In the genomic region with DNA sequence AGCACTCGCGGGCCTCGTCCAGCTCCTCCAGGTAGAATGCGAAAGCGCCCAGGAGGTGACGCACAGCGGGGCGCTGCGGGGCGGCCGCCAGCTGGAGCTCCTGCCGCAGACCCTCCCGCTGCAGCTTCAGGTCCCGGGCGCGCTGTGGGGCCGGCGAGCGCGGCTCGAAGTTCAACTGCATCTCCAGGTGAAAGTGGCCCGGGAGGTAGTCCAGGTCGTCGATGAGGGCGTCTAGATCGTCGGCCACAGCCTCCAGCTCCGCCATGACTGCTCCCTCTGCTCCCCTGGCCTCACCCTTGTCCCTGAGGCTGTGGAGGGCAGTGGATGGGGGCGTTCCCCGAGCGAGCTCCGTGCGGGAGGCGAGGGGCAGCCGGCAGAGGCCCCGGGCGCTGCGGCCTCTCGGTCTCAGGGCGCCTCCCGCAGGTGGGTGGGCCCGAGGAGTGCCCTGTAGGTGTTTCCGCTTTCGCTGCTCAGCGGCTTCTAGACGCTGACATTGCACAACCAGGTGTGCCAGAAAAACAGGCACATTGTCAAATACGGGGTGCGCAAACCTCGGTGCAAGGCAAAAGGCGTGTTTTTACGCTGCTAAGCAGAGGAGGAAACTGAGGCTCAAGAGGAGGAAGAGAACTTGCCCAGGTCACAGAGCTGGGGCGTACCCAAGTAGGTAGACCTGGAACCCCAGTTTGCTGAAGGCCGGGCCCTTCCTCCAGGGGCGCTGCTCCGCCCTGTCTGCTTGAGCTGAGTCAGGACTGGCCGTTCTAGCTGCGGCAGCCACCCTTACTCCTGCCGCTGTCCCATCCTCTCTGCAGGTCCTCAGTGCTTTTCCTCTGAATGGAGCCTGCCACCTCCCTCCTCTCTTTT, we compare ENCODE assay signal across 8 cellular contexts. TPM values are rescaled to one million over a fixed set of nuclear protein-coding genes. Genes with fewer than 3 reads are reported as not detected.
DNase-seq lines count a peak whose midpoint lies in the region; ATAC-seq, FAIRE-seq and TF ChIP-seq lines count a peak whose summit lies in the region.

A gene (minus strand): TSS at position 425 of the 861 bp plus-strand sequence. CDS start 160 bp downstream, at position 265.

- peak within 1 kb of the TSS; percentile 69; the same call in 1 of the 2 replicates for H2AFZ ChIP-seq in H1 (ENCODE audit: low read length)

- 45% methylated on average over 46 of the region's 58 CpGs; no CpG with 5 or more reads in 1 of the 2 experiments for WGBS in H1 (ENCODE audit: extremely low coverage in 1 of 2, insufficient coverage in 1 of 2, insufficient read length in 1 of 2, insufficient replicate concordance in 2 of 2, low coverage in 1 of 2, low lambda C conversion rate in 2 of 2, missing lambda C conversion rate in 1 of 2), 2 experiments

- peaks cover 32 to 77% (median 56%) of the 10 kb centered on the region in 7 donors for H3K4me1 Mint-ChIP-seq in naive thymus-derived CD4-positive, alpha-beta T cell
- H3K4me1 Mint-ChIP-seq in stimulated activated naive CD8-positive, alpha-beta T cell treated with anti-CD3 and anti-CD28 coated beads, Interleukin-15, amount 100 ng/mL, for 72 hours, result peaks cover 60% of the 10 kb centered on the region

- peak within 1 kb of the TSS; percentile 75 for H4K91ac ChIP-seq in H1 (replicated peaks; ENCODE audit: insufficient read length, low read length)

- no peaks in the 10 kb centered on the region for H3K27me3 Mint-ChIP-seq in naive thymus-derived CD4-positive, alpha-beta T cell
- no peaks in the 10 kb centered on the region for H3K27me3 Mint-ChIP-seq in stimulated activated naive CD8-positive, alpha-beta T cell treated with anti-CD3 and anti-CD28 coated beads, Interleukin-15, amount 100 ng/mL, for 72 hours

- H2BK5ac ChIP-seq in H1 (ENCODE audit: low read depth, low read length), result peak within 1 kb of the TSS; percentile 35; the same call in 1 of the 2 replicates

- TF ChIP-seq EP300 in H1 (IDR thresholded peaks at IDR 0.05; ENCODE audit: borderline replicate concordance in 1 of 2, low read depth in 2 of 2, low read length in 2 of 2), result no peak

- peak within 1 kb of the TSS; percentile 78 for H3K18ac ChIP-seq in H1 (ENCODE audit: extremely low read depth, low read length)

- H2AK5ac ChIP-seq in H1 (ENCODE audit: low read depth, low read length), result no peak within 1 kb of the TSS; the same call in 1 of the 2 replicates

- H3K27me3 ChIP-seq in DOHH2 (ENCODE audit: control insufficient read depth, low read length) (peaks cover 2% of the 10 kb centered on the region; the same call in 1 of the 2 replicates), H1 (replicated peaks in 1 of 4; ENCODE audit: control insufficient read depth in 3 of 4, extremely low read depth in 1 of 4, insufficient read depth in 3 of 4, low read length in 3 of 4) (peaks cover 5 to 23% (median 16%) of the 10 kb centered on the region in 4 experiments; a peak in 6 of 7 replicates)
- no peaks in the 10 kb centered on the region for H3K27me3 ChIP-seq in naive thymus-derived CD4-positive, alpha-beta T cell (ENCODE audit: control insufficient read depth in 2 of 2, insufficient read depth in 2 of 2, low read length in 2 of 2)

- H4K8ac ChIP-seq in H1 (ENCODE audit: extremely low read depth, insufficient read depth, low read length), result peak within 1 kb of the TSS; percentile 94

- no peak within 1 kb of the TSS for H3K4ac ChIP-seq in H1 (replicated peaks; ENCODE audit: insufficient read length, low read depth, low read length)

- FAIRE-seq in H1 (lab: Jason Lieb, UNC), result no peak

- peaks cover 0 to 1% (median 0%) of the 10 kb centered on the region in 11 donors for H3K9me3 Mint-ChIP-seq in naive thymus-derived CD4-positive, alpha-beta T cell
- H3K9me3 Mint-ChIP-seq in stimulated activated naive CD8-positive, alpha-beta T cell treated with anti-CD3 and anti-CD28 coated beads, Interleukin-15, amount 100 ng/mL, for 72 hours, result no peaks in the 10 kb centered on the region

- TF ChIP-seq POLR2A in H1 (IDR thresholded peaks at IDR 0.05; ENCODE audit: control extremely low read depth in 1 of 2, low read depth in 2 of 2, low read length in 2 of 2), result no peak

- TF ChIP-seq RAD21 in H1 (IDR thresholded peaks at IDR 0.05 in 1 of 2, conservative IDR thresholded peaks at IDR 0.05 in 1 of 2; ENCODE audit: low read depth in 2 of 2, low read length in 2 of 2), result peak; percentile 56 to 67

- H3F3A ChIP-seq in DOHH2 (ENCODE audit: control insufficient read depth, insufficient read depth), result no peaks in the 10 kb centered on the region

- in situ Hi-C loops in KBM-7 (cut with MboI; ENCODE audit: low pct_unique_long_range_greater_than_20kb, low sequenced_read_pairs), result loop anchor here (25.0 kb wide), 1 partner anchor 939 kb away; no protein-coding TSS in a partner anchor

- H3K23me2 ChIP-seq in H1 (ENCODE audit: low read depth, low read length), result peaks cover 3% of the 10 kb centered on the region; the same call in 1 of the 2 replicates

- no peak within 1 kb of the TSS for H3K27ac ChIP-seq in DOHH2 (ENCODE audit: low read depth, low read length)
- no peak within 1 kb of the TSS for H3K27ac ChIP-seq in H1 (ENCODE audit: low read depth, low read length)
- H3K27ac ChIP-seq in naive thymus-derived CD4-positive, alpha-beta T cell (ENCODE audit: low read depth, low read length), result peak within 1 kb of the TSS; percentile 74

- no peak within 1 kb of the TSS for H2BK120ac ChIP-seq in H1 (replicated peaks; ENCODE audit: low read depth, low read length)

- intact Hi-C loops in naive thymus-derived CD4-positive, alpha-beta T cell (cut with micrococcal nuclease), result loop anchor here (1.0 to 10.0 kb wide), 12 partner anchors 37 to 964 kb away; a partner anchor contains a TSS

- no peak within 1 kb of the TSS for H3K56ac ChIP-seq in H1 (replicated peaks; ENCODE audit: insufficient read length, low read depth, low read length)

- H3K79me2 ChIP-seq in DOHH2 (ENCODE audit: control insufficient read depth, low read length) (no peaks in the 10 kb centered on the region), H1 (ENCODE audit: control insufficient read depth in 1 of 2, insufficient read depth in 2 of 2, low read length in 2 of 2) (no peaks in the 10 kb centered on the region)

- H4K20me1 ChIP-seq in DOHH2 (ENCODE audit: control insufficient read depth, insufficient read depth, low read depth, low read length), result no peaks in the 10 kb centered on the region; the same call in 1 of the 2 replicates
- no peaks in the 10 kb centered on the region for H4K20me1 ChIP-seq in H1 (replicated peaks in 1 of 2; ENCODE audit: control insufficient read depth in 1 of 2, insufficient read depth in 2 of 2, low read length in 2 of 2)

- H3K79me1 ChIP-seq in H1 (ENCODE audit: low read depth, low read length), result no peaks in the 10 kb centered on the region; the same call in 1 of the 2 replicates

- H2BK15ac ChIP-seq in H1 (ENCODE audit: low read length), result peak within 1 kb of the TSS; percentile 75; the same call in 1 of the 2 replicates

- peak within 1 kb of the TSS; percentile 82 to 97 (median 90) for H3K27ac Mint-ChIP-seq in naive thymus-derived CD4-positive, alpha-beta T cell
- H3K27ac Mint-ChIP-seq in stimulated activated naive CD8-positive, alpha-beta T cell treated with anti-CD3 and anti-CD28 coated beads, Interleukin-15, amount 100 ng/mL, for 72 hours, result peak within 1 kb of the TSS; percentile 86 to 87

- CTCF ChIA-PET in H1 (lab: Charles Lee; ENCODE audit: partially characterized antibody), result interaction anchor here (0.8 to 4.3 kb wide), 30 partner anchors 8 to 689 kb away, joined by 3 to 58 read pairs (median 4); a partner anchor contains a TSS
- CTCF ChIA-PET in naive thymus-derived CD4-positive, alpha-beta T cell (lab: Charles Lee), result interaction anchor here (0.6 to 2.8 kb wide), 21 partner anchors 8 to 941 kb away, joined by 3 to 10 read pairs (median 3); a partner anchor contains a TSS

- POLR2A ChIA-PET in H1 (lab: Charles Lee; ENCODE audit: partially characterized antibody), result interaction anchor here (1.0 to 1.8 kb wide), 6 partner anchors 9 to 127 kb away, joined by 3 to 5 read pairs (median 4); no protein-coding TSS in a partner anchor
- POLR2A ChIA-PET in naive thymus-derived CD4-positive, alpha-beta T cell (lab: Charles Lee), result interaction anchor here (0.6 to 2.4 kb wide), 12 partner anchors 9 to 855 kb away, joined by 3 to 17 read pairs (median 3); a partner anchor contains a TSS

- H3K14ac ChIP-seq in H1 (ENCODE audit: insufficient read length), result no peak within 1 kb of the TSS

- DNase-seq in KBM-7 (peak; percentile 62), H1 (ENCODE audit: low read depth in 1 of 2, low spot score in 2 of 2) (peak in 1 of 2 experiments; percentile 73), NCI-H82 treated with DMSO at 0.1 percent for 48 hours (lab: John Stamatoyannopoulos, UW; ENCODE audit: unreplicated experiment) (no peak)
- peak; percentile 39 to 59 for DNase-seq in activated CD4-positive, alpha-beta T cell treated with anti-CD3 and anti-CD28 coated beads, Interleukin-2, amount 50 U/mL, for 24 hours (ENCODE audit: low read depth in 1 of 2, low spot score in 1 of 2)
- DNase-seq in naive thymus-derived CD4-positive, alpha-beta T cell, result peak; percentile 49 to 71 (median 64)
- DNase-seq in stimulated activated naive CD8-positive, alpha-beta T cell treated with anti-CD3 and anti-CD28 coated beads, Interleukin-15, amount 100 ng/mL, for 72 hours, result peak; percentile 76 to 82

- H3K4me2 ChIP-seq in DOHH2 (ENCODE audit: low read length), result peak within 1 kb of the TSS; percentile 89
- H3K4me2 ChIP-seq in H1 (ENCODE audit: insufficient read depth in 1 of 2, low read depth in 2 of 2, low read length in 2 of 2), result peak within 1 kb of the TSS; percentile 59

- no peak within 1 kb of the TSS for H3K9ac ChIP-seq in H1 (replicated peaks in 1 of 4; ENCODE audit: extremely low read depth in 1 of 4, low read depth in 3 of 4, low read length in 3 of 4)

- H3K4me3 ChIP-seq in DOHH2 (ENCODE audit: low read length) (peak within 1 kb of the TSS; percentile 65), H1 (ENCODE audit: extremely low read depth in 1 of 4, insufficient read depth in 2 of 4, low read depth in 3 of 4, low read length in 4 of 4) (peak within 1 kb of the TSS; percentile 19 to 51 (median 22); a peak in 7 of 8 replicates)
- peak within 1 kb of the TSS; percentile 94 for H3K4me3 ChIP-seq in naive thymus-derived CD4-positive, alpha-beta T cell (ENCODE audit: low read length)

- 0 out of 2 replicates have a peak within 1 kb of the TSS, but pooled peaks have one; percentile 43 for H2BK20ac ChIP-seq in H1 (ENCODE audit: low read length)

- no peaks in the 10 kb centered on the region for H3K9me3 ChIP-seq in DOHH2 (ENCODE audit: control insufficient read depth, insufficient read depth, low read length)
- H3K9me3 ChIP-seq in H1 (ENCODE audit: insufficient read depth in 2 of 2, low read depth in 1 of 2, low read length in 1 of 2), result no peaks in the 10 kb centered on the region
- H3K9me3 ChIP-seq in naive thymus-derived CD4-positive, alpha-beta T cell (ENCODE audit: control insufficient read depth in 2 of 3, low read length in 3 of 3), result no peaks in the 10 kb centered on the region

- peaks cover 0 to 8% (median 0%) of the 10 kb centered on the region in 5 donors for H3K36me3 Mint-ChIP-seq in naive thymus-derived CD4-positive, alpha-beta T cell

- peak within 1 kb of the TSS; percentile 55 for H4K5ac ChIP-seq in H1 (ENCODE audit: insufficient read length, low read depth, low read length)

- H3K23ac ChIP-seq in H1 (ENCODE audit: insufficient read length), result no peak within 1 kb of the TSS

- peak; percentile 81 for ATAC-seq in GM21529 (IDR thresholded peaks at IDR 0.05; ENCODE audit: unreplicated experiment)
- ATAC-seq in naive thymus-derived CD4-positive, alpha-beta T cell, result peak; percentile 91
- peak; percentile 78 for ATAC-seq in stimulated activated naive CD8-positive, alpha-beta T cell treated with anti-CD3 and anti-CD28 coated beads, Interleukin-15, amount 100 ng/mL, for 72 hours

- H3K4me1 ChIP-seq in DOHH2 (ENCODE audit: control insufficient read depth, low read length), result peaks cover 5% of the 10 kb centered on the region
- peaks cover 0 to 8% (median under 1%) of the 10 kb centered on the region in 4 experiments; a peak in 3 of 7 replicates for H3K4me1 ChIP-seq in H1 (replicated peaks in 1 of 4; ENCODE audit: control insufficient read depth in 3 of 4, insufficient read depth in 4 of 4, low read length in 3 of 4)
- H3K4me1 ChIP-seq in naive thymus-derived CD4-positive, alpha-beta T cell (ENCODE audit: control insufficient read depth in 2 of 2, insufficient read depth in 2 of 2, low read length in 2 of 2), result peaks cover 38 to 44% of the 10 kb centered on the region in 2 donors

- TF ChIP-seq CTCF in DOHH2 (IDR thresholded peaks at IDR 0.05; ENCODE audit: low read depth, low read length, poor library complexity, severe bottlenecking), result peak; percentile 67
- peak; percentile 32 to 72 (median 51); a peak in 3 of 4 replicates for TF ChIP-seq CTCF in H1 (IDR thresholded peaks at IDR 0.05; ENCODE audit: control extremely low read depth in 1 of 3, insufficient read depth in 1 of 3, low read depth in 1 of 3, low read length in 3 of 3)

- H3K9me2 ChIP-seq in DOHH2 (replicated peaks; ENCODE audit: control insufficient read depth, low read length), result no peaks in the 10 kb centered on the region

- H3K36me3 ChIP-seq in DOHH2 (ENCODE audit: control insufficient read depth, low read length), result no peaks in the 10 kb centered on the region
- H3K36me3 ChIP-seq in H1 (ENCODE audit: control insufficient read depth in 2 of 4, insufficient read depth in 4 of 4, low read length in 3 of 4), result no peaks in the 10 kb centered on the region
- H3K36me3 ChIP-seq in naive thymus-derived CD4-positive, alpha-beta T cell (ENCODE audit: control insufficient read depth in 2 of 3, insufficient read depth in 3 of 3, low read length in 3 of 3), result peaks cover 0 to 10% (median 0%) of the 10 kb centered on the region in 3 experiments

- peak within 1 kb of the TSS; percentile 90 to 99 (median 96) for H3K4me3 Mint-ChIP-seq in naive thymus-derived CD4-positive, alpha-beta T cell
- H3K4me3 Mint-ChIP-seq in stimulated activated naive CD8-positive, alpha-beta T cell treated with anti-CD3 and anti-CD28 coated beads, Interleukin-15, amount 100 ng/mL, for 72 hours, result peak within 1 kb of the TSS; percentile 84 to 92

- H2BK12ac ChIP-seq in H1 (ENCODE audit: low read depth, low read length), result 0 out of 2 replicates have a peak within 1 kb of the TSS, but pooled peaks have one; percentile 39

RNA-seq across cellular contexts. Expression of the gene that starts here (rescaled TPM):
- 1.1 and 1.6 TPM in 2 replicates for total RNA-seq in H1 (2021; fragmentation: NEBNext Ultra II Directional; extraction: Animal tissue kit (Norgen Biotek cat#: 25700))
- polyA plus RNA-seq in H1 (2011; rRNA removed), result 1.00 and 1.7 TPM in 2 replicates
- 1.4 TPM for polyA plus RNA-seq in H1 (2011; cell fraction: cytosol; rRNA removed)
- 2.3 TPM for polyA plus RNA-seq in H1 (2011; cell fraction: nucleus; rRNA removed)
- 0.83 to 0.94 TPM (median 0.94 TPM) in 4 replicates for polyA plus RNA-seq in H1 (2012, experiment 1 of 2)
- 0.43 TPM for polyA plus RNA-seq in H1 (2012, experiment 2 of 2)
- polyA plus RNA-seq in H1 (2013, experiment 1 of 2), result 0.83 TPM
- polyA plus RNA-seq in H1 (2013, experiment 2 of 2), result 0.70 TPM
- 0.49 and 0.79 TPM in 2 replicates for polyA minus RNA-seq in H1 (2011; rRNA and poly(A)+ RNA removed)
- polyA minus RNA-seq in H1 (2011; cell fraction: cytosol; rRNA and poly(A)+ RNA removed), result 0.66 TPM
- 0.80 TPM for polyA minus RNA-seq in H1 (2011; cell fraction: nucleus; rRNA and poly(A)+ RNA removed)
- 10 to 100 TPM in 2 of 5 experiments, 1 to 10 TPM in 3; 7.0 to 16.6 (median 9.8) TPM for total RNA-seq in naive thymus-derived CD4-positive, alpha-beta T cell
- polyA plus RNA-seq in naive thymus-derived CD4-positive, alpha-beta T cell, result 1 to 10 TPM; 2.0 to 3.3 TPM

Comparison
In these comparisons a context has a peak if more than half of its experiments do, and no peak if none do; other contexts are left out.
1. H3K4me3 ChIP-seq: peak in every context shown above with its lines; median percentile 94 in naive thymus-derived CD4-positive, alpha-beta T cell; 65 in DOHH2; 22 in H1.